8 cellular contexts compared by ENCODE assay signal in the genomic region with DNA sequence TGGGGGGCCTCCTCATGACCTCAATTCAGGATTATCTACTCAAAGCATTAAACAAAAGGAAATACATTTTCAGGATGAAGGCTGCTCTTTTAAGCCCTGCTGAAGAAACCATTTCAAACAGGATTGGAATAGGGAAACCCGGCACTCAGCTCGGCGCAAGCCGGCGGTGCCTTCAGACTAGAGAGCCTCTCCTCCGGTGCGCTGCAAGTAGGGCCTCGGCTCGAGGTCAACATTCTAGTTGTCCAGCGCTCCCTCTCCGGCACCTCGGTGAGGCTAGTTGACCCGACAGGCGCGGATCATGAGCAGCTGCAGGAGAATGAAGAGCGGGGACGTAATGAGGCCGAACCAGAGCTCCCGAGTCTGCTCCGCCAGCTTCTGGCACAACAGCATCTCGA. TPM values are rescaled to one million over a fixed set of nuclear protein-coding genes. Genes with fewer than 3 reads are reported as not detected.
DNase-seq lines count a peak whose midpoint lies in the region; ATAC-seq and TF ChIP-seq lines count a peak whose summit lies in the region.

No MANE protein-coding gene starts in this region.

- H2AK5ac ChIP-seq in mesenchymal stem cell (ENCODE audit: low read length, severe bottlenecking): no peak overlapping the region

- no peaks in the 10 kb centered on the region for H3K9me3 Mint-ChIP-seq in activated naive CD4-positive, alpha-beta T cell treated with anti-CD3 and anti-CD28 coated beads, Interleukin-2, amount 10 ng/mL, durations not matched to agents 7 days and 5 days

- H3K27ac Mint-ChIP-seq in activated naive CD4-positive, alpha-beta T cell treated with anti-CD3 and anti-CD28 coated beads, Interleukin-2, amount 10 ng/mL, durations not matched to agents 7 days and 5 days: peak overlapping the region; percentile 92

- H2AFZ ChIP-seq in mesenchymal stem cell (ENCODE audit: low read depth, low read length): no peak overlapping the region

- H3K18ac ChIP-seq in mesenchymal stem cell (ENCODE audit: low read depth in 1 of 2, low read length in 2 of 2): no peak overlapping the region

- H3K27ac ChIP-seq in body of pancreas (peak overlapping the region; percentile 73 to 90 (median 82)), mesenchymal stem cell (ENCODE audit: low read length, poor library complexity, severe bottlenecking) (peak overlapping the region; percentile 24), upper lobe of left lung (peak overlapping the region in 3 of 4 donors; percentile 88 to 89 (median 89))

- H2BK5ac ChIP-seq in mesenchymal stem cell (ENCODE audit: low read depth, low read length, poor library complexity, severe bottlenecking): no peak overlapping the region

- H3K27me3 Mint-ChIP-seq in activated naive CD4-positive, alpha-beta T cell treated with anti-CD3 and anti-CD28 coated beads, Interleukin-2, amount 10 ng/mL, durations not matched to agents 7 days and 5 days: peaks cover under 1% of the 10 kb centered on the region

- no peak overlapping the region for H2BK120ac ChIP-seq in mesenchymal stem cell (ENCODE audit: low read depth, low read length)

- H3K36me3 ChIP-seq in body of pancreas (replicated peaks in 1 of 2; ENCODE audit: insufficient read depth in 1 of 2, low read depth in 2 of 2) (no peaks in the 10 kb centered on the region), mesenchymal stem cell (ENCODE audit: control insufficient read depth in 1 of 2, insufficient read depth in 2 of 2, low read depth in 1 of 2, low read length in 2 of 2) (peaks cover 19 to 23% of the 10 kb centered on the region in 2 experiments), upper lobe of left lung (peaks cover 0 to 11% (median 4%) of the 10 kb centered on the region in 4 donors)

- WGBS in body of pancreas, 2 donors: 8 to 23% methylated on average over 9 to 21 of the region's 21 CpGs
- 44% methylated on average over 21 of the region's 21 CpGs for WGBS in mesenchymal stem cell
- 11 to 18% methylated on average over 19 to 21 of the region's 21 CpGs for WGBS in upper lobe of left lung, 2 donors

- peak overlapping the region; percentile 97 for H3K4me2 ChIP-seq in mesenchymal stem cell (ENCODE audit: low read length, poor library complexity, severe bottlenecking)

- peaks cover 54% of the 10 kb centered on the region for H3K4me1 Mint-ChIP-seq in activated naive CD4-positive, alpha-beta T cell treated with anti-CD3 and anti-CD28 coated beads, Interleukin-2, amount 10 ng/mL, durations not matched to agents 7 days and 5 days

- H3K4ac ChIP-seq in mesenchymal stem cell (ENCODE audit: low read depth in 1 of 2, low read length in 2 of 2): peak overlapping the region in 1 of 2 experiments; percentile 29

- peak overlapping the region in 1 of 2 experiments; percentile 30 for H3K14ac ChIP-seq in mesenchymal stem cell (ENCODE audit: low read length in 2 of 2)

- H4K91ac ChIP-seq in mesenchymal stem cell (ENCODE audit: low read length): no peak overlapping the region

- H3K36me3 Mint-ChIP-seq in activated naive CD4-positive, alpha-beta T cell treated with anti-CD3 and anti-CD28 coated beads, Interleukin-2, amount 10 ng/mL, durations not matched to agents 7 days and 5 days: peaks cover 16% of the 10 kb centered on the region

- peaks cover 33% of the 10 kb centered on the region for H3K79me1 ChIP-seq in mesenchymal stem cell (replicated peaks; ENCODE audit: low read length, poor library complexity, severe bottlenecking)

- peak overlapping the region; percentile 98 for H3K9ac ChIP-seq in mesenchymal stem cell (ENCODE audit: low read length)

- no peak for DNase-seq in activated naive CD4-positive, alpha-beta T cell treated with anti-CD3 and anti-CD28 coated beads, Interleukin-2, amount 10 ng/mL, durations not matched to agents 7 days and 5 days
- no peak for DNase-seq in activated naive CD4-positive, alpha-beta T cell (lab: John Stamatoyannopoulos, UW)
- no peak for DNase-seq in body of pancreas
- no peak for DNase-seq in mesenchymal stem cell
- peak in 1 of 2 donors; percentile 54 for DNase-seq in upper lobe of left lung
- no peak for DNase-seq in SW480 (ENCODE audit: low spot score)
- DNase-seq in NCI-H1694 (lab: John Stamatoyannopoulos, UW): no peak

- TF ChIP-seq POLR2A in body of pancreas (IDR thresholded peaks at IDR 0.05) (no peak), upper lobe of left lung (IDR thresholded peaks at IDR 0.05) (no peak)

- CTCF ChIA-PET in activated naive CD4-positive, alpha-beta T cell treated with anti-CD3 and anti-CD28 coated beads, Interleukin-2, amount 10 ng/mL, durations not matched to agents 7 days and 5 days (lab: Charles Lee): interaction anchor here (1.0 to 1.8 kb wide), 4 partner anchors 9 to 136 kb away, joined by 3 to 4 read pairs (median 4); no protein-coding TSS in a partner anchor

- H3K4me3 ChIP-seq in body of pancreas (peak overlapping the region; percentile 83 to 97), mesenchymal stem cell (ENCODE audit: insufficient read depth in 1 of 2, low read depth in 1 of 2, low read length in 2 of 2) (peak overlapping the region; percentile 89 to 96), upper lobe of left lung (peak overlapping the region; percentile 78 to 96 (median 90))

- H3K4me1 ChIP-seq in body of pancreas (peaks cover 53% of the 10 kb centered on the region), mesenchymal stem cell (ENCODE audit: control insufficient read depth, insufficient read depth, low read depth, low read length) (peaks cover 32% of the 10 kb centered on the region), upper lobe of left lung (peaks cover 32 to 65% (median 48%) of the 10 kb centered on the region in 4 donors)

- no peak overlapping the region for H2BK15ac ChIP-seq in mesenchymal stem cell (ENCODE audit: low read depth, poor library complexity, severe bottlenecking)

- peak overlapping the region in 1 of 2 experiments; percentile 91 for H3K23ac ChIP-seq in mesenchymal stem cell (ENCODE audit: low read length in 2 of 2)

- intact Hi-C loops in body of pancreas (cut with DNase I): no loop called here

- TF ChIP-seq CTCF in body of pancreas (IDR thresholded peaks at IDR 0.05) (no peak), upper lobe of left lung (IDR thresholded peaks at IDR 0.05) (no peak)

- ATAC-seq in body of pancreas (no peak), upper lobe of left lung (ENCODE audit: low FRiP score in 2 of 2) (no peak), HG03175 (IDR thresholded peaks at IDR 0.05; ENCODE audit: unreplicated experiment) (no peak)

- H4K8ac ChIP-seq in mesenchymal stem cell (ENCODE audit: low read length): peak overlapping the region; percentile 98

- H3K9me3 ChIP-seq in body of pancreas (no peaks in the 10 kb centered on the region), mesenchymal stem cell (ENCODE audit: control insufficient read depth, low read length) (no peaks in the 10 kb centered on the region), upper lobe of left lung (no peaks in the 10 kb centered on the region)

- peak overlapping the region in 1 of 2 experiments; percentile 19 for H2BK12ac ChIP-seq in mesenchymal stem cell (ENCODE audit: low read length in 2 of 2)

- peak overlapping the region; percentile 92 for H3K4me3 Mint-ChIP-seq in activated naive CD4-positive, alpha-beta T cell treated with anti-CD3 and anti-CD28 coated beads, Interleukin-2, amount 10 ng/mL, durations not matched to agents 7 days and 5 days

- TF ChIP-seq EP300 in upper lobe of left lung (IDR thresholded peaks at IDR 0.05): no peak

- no peaks in the 10 kb centered on the region for H3K27me3 ChIP-seq in body of pancreas
- H3K27me3 ChIP-seq in mesenchymal stem cell (ENCODE audit: control insufficient read depth in 1 of 2, insufficient read depth in 1 of 2, low read length in 2 of 2): no peaks in the 10 kb centered on the region
- no peaks in the 10 kb centered on the region for H3K27me3 ChIP-seq in upper lobe of left lung

RNA-seq across cellular contexts. Expression of a gene that starts 0.7 kb away (rescaled TPM):
- total RNA-seq in body of pancreas (10 to 100 TPM; 11.9 to 18.1 TPM), upper lobe of left lung (10 to 100 TPM; 17.8 to 35.5 (median 31.1) TPM)
- polyA plus RNA-seq in mesenchymal stem cell (2013, experiment 1 of 2): 22.2 TPM
- 22.6 TPM for polyA plus RNA-seq in mesenchymal stem cell (2013, experiment 2 of 2)

RNA-seq across cellular contexts. Expression of a gene that starts 0.8 kb away (rescaled TPM):
- 10 to 100 TPM; 17.1 to 22.7 TPM for total RNA-seq in body of pancreas
- 7.9 TPM for polyA plus RNA-seq in mesenchymal stem cell (2013, experiment 1 of 2)
- polyA plus RNA-seq in mesenchymal stem cell (2013, experiment 2 of 2): 7.7 TPM
- total RNA-seq in upper lobe of left lung: 10 to 100 TPM in 4 of 6 donors, 1 to 10 TPM in 2; 7.7 to 54.5 (median 18.5) TPM

RNA-seq across cellular contexts. Expression of a gene that starts 4.2 kb away (rescaled TPM):
- total RNA-seq in body of pancreas (10 to 100 TPM; 90.0 to 91.3 TPM), upper lobe of left lung (10 to 100 TPM; 18.9 to 33.1 (median 27.1) TPM)
- 5.4 TPM for polyA plus RNA-seq in mesenchymal stem cell (2013, experiment 1 of 2)
- polyA plus RNA-seq in mesenchymal stem cell (2013, experiment 2 of 2): 5.8 TPM

RNA-seq across cellular contexts. Expression of a gene that starts 16.3 kb away (rescaled TPM):
- 10 to 100 TPM; 62.3 to 79.1 TPM for total RNA-seq in body of pancreas
- polyA plus RNA-seq in mesenchymal stem cell (2013, experiment 1 of 2): 79.1 TPM
- polyA plus RNA-seq in mesenchymal stem cell (2013, experiment 2 of 2): 79.0 TPM
- 100 to 1,000 TPM in 1 of 6 donors, 10 to 100 TPM in 5; 39.8 to 110 (median 73.0) TPM for total RNA-seq in upper lobe of left lung

RNA-seq across cellular contexts. Expression of a gene that starts 16.4 kb away (rescaled TPM):
- 10 to 100 TPM; 24.1 to 51.7 TPM for total RNA-seq in body of pancreas
- polyA plus RNA-seq in mesenchymal stem cell (2013, experiment 1 of 2): 17.0 TPM
- 16.5 TPM for polyA plus RNA-seq in mesenchymal stem cell (2013, experiment 2 of 2)
- 100 to 1,000 TPM in 1 of 6 donors, 10 to 100 TPM in 5; 31.9 to 174 (median 67.3) TPM for total RNA-seq in upper lobe of left lung

Comparison
In these comparisons a context has a peak if more than half of its experiments do, and no peak if none do; other contexts are left out.
1. H3K27ac ChIP-seq: peak in every context shown above with its lines; median percentile 89 in upper lobe of left lung; 82 in body of pancreas; 24 in mesenchymal stem cell.